8 cellular contexts compared by ENCODE assay signal in genomic region chr21:42337830-42338729, GRCh38. TPM values are rescaled to one million over a fixed set of nuclear protein-coding genes. Genes with fewer than 3 reads are reported as not detected.
A peak's percentile ranks its signal among the peaks of the same experiment; 100 is the strongest.
DNase-seq lines count a peak whose midpoint lies in the region; ATAC-seq lines count a peak whose summit lies in the region.

No MANE protein-coding gene starts in this region.

- H3K4me1 Mint-ChIP-seq in activated naive CD8-positive, alpha-beta T cell treated with anti-CD3 and anti-CD28 coated beads, Interleukin-2, amount 10 ng/mL, durations not matched to agents 7 days and 5 days: peaks cover 4% of the 10 kb centered on the region

- H3K4me3 Mint-ChIP-seq in activated naive CD8-positive, alpha-beta T cell treated with anti-CD3 and anti-CD28 coated beads, Interleukin-2, amount 10 ng/mL, durations not matched to agents 7 days and 5 days: peak overlapping the region; percentile 6

- no peaks in the 10 kb centered on the region for H3K9me3 Mint-ChIP-seq in activated naive CD8-positive, alpha-beta T cell treated with anti-CD3 and anti-CD28 coated beads, Interleukin-2, amount 10 ng/mL, durations not matched to agents 7 days and 5 days

- POLR2A ChIA-PET in activated naive CD8-positive, alpha-beta T cell treated with anti-CD3 and anti-CD28 coated beads, Interleukin-2, amount 10 ng/mL, durations not matched to agents 7 days and 5 days (lab: Charles Lee): interaction anchor here (2.0 kb wide), 1 partner anchor 66 kb away, joined by 6 read pairs; the partner anchor contains the start of gene UBASH3A

- peaks cover 1% of the 10 kb centered on the region for H3K36me3 Mint-ChIP-seq in activated naive CD8-positive, alpha-beta T cell treated with anti-CD3 and anti-CD28 coated beads, Interleukin-2, amount 10 ng/mL, durations not matched to agents 7 days and 5 days

- H3K27me3 Mint-ChIP-seq in activated naive CD8-positive, alpha-beta T cell treated with anti-CD3 and anti-CD28 coated beads, Interleukin-2, amount 10 ng/mL, durations not matched to agents 7 days and 5 days: peaks cover 8% of the 10 kb centered on the region

- peak; percentile 99 for ATAC-seq in activated naive CD8-positive, alpha-beta T cell treated with anti-CD3 and anti-CD28 coated beads, Interleukin-2, amount 10 ng/mL, durations not matched to agents 7 days and 5 days (ENCODE audit: low read depth)
- peak; percentile 59 to 79 for ATAC-seq in left cardiac atrium

- peak; percentile 36 for DNase-seq in EL
- peak; percentile 95 for DNase-seq in NCI-H1092 (lab: John Stamatoyannopoulos, UW)
- DNase-seq in SW480 (ENCODE audit: low spot score): peak; percentile 54
- peak; percentile 78 for DNase-seq in activated naive CD8-positive, alpha-beta T cell treated with anti-CD3 and anti-CD28 coated beads, Interleukin-2, amount 10 ng/mL, durations not matched to agents 7 days and 5 days
- DNase-seq in left cardiac atrium: peak; percentile 69
- peak; percentile 94 for DNase-seq in renal cortical epithelial cell (ENCODE audit: low read depth)
- DNase-seq in 8988T: no peak
- DNase-seq in GM03348 (ENCODE audit: low spot score): no peak

- intact Hi-C loops in left cardiac atrium (cut with DNase I): no loop called here

- H3K27ac Mint-ChIP-seq in activated naive CD8-positive, alpha-beta T cell treated with anti-CD3 and anti-CD28 coated beads, Interleukin-2, amount 10 ng/mL, durations not matched to agents 7 days and 5 days: peak overlapping the region; percentile 28

RNA-seq across cellular contexts. Expression of gene TFF2, which starts 12.7 kb away (rescaled TPM):
- not detected for total RNA-seq in activated naive CD8-positive, alpha-beta T cell treated with anti-CD3 and anti-CD28 coated beads, Interleukin-2, amount 10 ng/mL, durations not matched to agents 7 days and 5 days
- not detected for total RNA-seq in left cardiac atrium
- total RNA-seq in renal cortical epithelial cell: not detected in 2 replicates

RNA-seq across cellular contexts. Expression of gene TFF3, which starts 22.9 kb away (rescaled TPM):
- total RNA-seq in activated naive CD8-positive, alpha-beta T cell treated with anti-CD3 and anti-CD28 coated beads, Interleukin-2, amount 10 ng/mL, durations not matched to agents 7 days and 5 days: not detected
- total RNA-seq in left cardiac atrium: 1 to 10 TPM; 4.1 to 9.1 TPM
- 0.40 and 0.87 TPM in 2 replicates for total RNA-seq in renal cortical epithelial cell

RNA-seq across cellular contexts. Expression of gene TFF1, which starts 28.3 kb away (rescaled TPM):
- total RNA-seq in activated naive CD8-positive, alpha-beta T cell treated with anti-CD3 and anti-CD28 coated beads, Interleukin-2, amount 10 ng/mL, durations not matched to agents 7 days and 5 days: not detected
- total RNA-seq in left cardiac atrium: not detected
- not detected in 2 replicates for total RNA-seq in renal cortical epithelial cell

RNA-seq across cellular contexts. Expression of gene TMPRSS3, which starts 57.8 kb away (rescaled TPM):
- total RNA-seq in activated naive CD8-positive, alpha-beta T cell treated with anti-CD3 and anti-CD28 coated beads, Interleukin-2, amount 10 ng/mL, durations not matched to agents 7 days and 5 days: 10 to 100 TPM in 1 of 2 experiments, 1 to 10 TPM in 1; 7.8 to 10.7 TPM
- total RNA-seq in left cardiac atrium (under 1 TPM; 0.18 to 0.27 TPM), renal cortical epithelial cell (0.17 and 0.75 TPM in 2 replicates)

Comparison
In these comparisons a context has a peak if more than half of its experiments do, and no peak if none do; other contexts are left out.
1. DNase-seq: peak in EL (single experiment), NCI-H1092 (single experiment), SW480 (single experiment), activated naive CD8-positive, alpha-beta T cell treated with anti-CD3 and anti-CD28 coated beads, Interleukin-2, amount 10 ng/mL, durations not matched to agents 7 days and 5 days (single experiment), left cardiac atrium (single experiment) and renal cortical epithelial cell (single experiment); none in 8988T (single experiment) and GM03348 (single experiment).